ENCODE assay signal across 8 cellular contexts in the genomic region with DNA sequence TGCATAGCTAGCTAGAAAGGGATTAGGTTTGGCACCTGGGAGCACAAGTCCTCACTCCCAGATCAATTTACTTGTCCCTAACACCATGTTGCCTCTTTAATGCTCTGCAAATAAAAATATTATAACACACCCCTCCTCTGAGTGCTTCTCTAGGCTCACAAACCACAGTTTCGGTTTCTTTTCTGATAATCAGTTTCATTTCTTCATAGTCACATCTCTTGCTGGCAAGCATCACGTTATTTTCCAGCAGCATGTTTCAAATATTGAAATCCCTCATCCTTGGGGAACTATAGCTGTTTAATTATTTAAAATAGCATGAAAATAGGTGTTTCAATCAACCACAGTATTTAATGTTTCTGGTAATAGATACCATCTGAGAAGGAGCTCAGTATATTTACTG. TPM values are rescaled to one million over a fixed set of nuclear protein-coding genes. Genes with fewer than 3 reads are reported as not detected.
DNase-seq lines count a peak whose midpoint lies in the region; ATAC-seq lines count a peak whose summit lies in the region.

No MANE protein-coding gene starts in this region.

- peak; percentile 74 for ATAC-seq in HG02852 (IDR thresholded peaks at IDR 0.05; ENCODE audit: unreplicated experiment)
- peak; percentile 30 for ATAC-seq in left ventricle myocardium superior

- peaks cover 4% of the 10 kb centered on the region for H3K9me3 Mint-ChIP-seq in activated naive CD4-positive, alpha-beta T cell treated with anti-CD3 and anti-CD28 coated beads, Interleukin-2, amount 10 ng/mL, durations not matched to agents 7 days and 5 days

- H3K27ac ChIP-seq in caudate nucleus (ENCODE audit: low read depth, low read length), result no peak overlapping the region

- no peak for DNase-seq in activated naive CD4-positive, alpha-beta T cell treated with anti-CD3 and anti-CD28 coated beads, Interleukin-2, amount 10 ng/mL, durations not matched to agents 7 days and 5 days
- no peak for DNase-seq in activated naive CD4-positive, alpha-beta T cell (lab: John Stamatoyannopoulos, UW)
- DNase-seq in NOMO-1 treated with DMSO at 0.1 percent for 48 hours (lab: John Stamatoyannopoulos, UW; ENCODE audit: unreplicated experiment) (peak; percentile 85), left ventricle myocardium superior (no peak), caudate nucleus (lab: John Stamatoyannopoulos, UW) (no peak), retina (no peak), NCI-H1105 (lab: John Stamatoyannopoulos, UW) (no peak)

- no peaks in the 10 kb centered on the region for H3K27me3 Mint-ChIP-seq in activated naive CD4-positive, alpha-beta T cell treated with anti-CD3 and anti-CD28 coated beads, Interleukin-2, amount 10 ng/mL, durations not matched to agents 7 days and 5 days

- intact Hi-C loops in left ventricle myocardium superior (cut with micrococcal nuclease), result no loop called here

- peaks cover 44% of the 10 kb centered on the region for H3K4me1 Mint-ChIP-seq in activated naive CD4-positive, alpha-beta T cell treated with anti-CD3 and anti-CD28 coated beads, Interleukin-2, amount 10 ng/mL, durations not matched to agents 7 days and 5 days

- H3K4me3 Mint-ChIP-seq in activated naive CD4-positive, alpha-beta T cell treated with anti-CD3 and anti-CD28 coated beads, Interleukin-2, amount 10 ng/mL, durations not matched to agents 7 days and 5 days, result peak overlapping the region; percentile 27

- H3K36me3 Mint-ChIP-seq in activated naive CD4-positive, alpha-beta T cell treated with anti-CD3 and anti-CD28 coated beads, Interleukin-2, amount 10 ng/mL, durations not matched to agents 7 days and 5 days, result peaks cover 12% of the 10 kb centered on the region

- H3K27ac Mint-ChIP-seq in activated naive CD4-positive, alpha-beta T cell treated with anti-CD3 and anti-CD28 coated beads, Interleukin-2, amount 10 ng/mL, durations not matched to agents 7 days and 5 days, result peak overlapping the region; percentile 87

- CTCF ChIA-PET in activated naive CD4-positive, alpha-beta T cell treated with anti-CD3 and anti-CD28 coated beads, Interleukin-2, amount 10 ng/mL, durations not matched to agents 7 days and 5 days (lab: Charles Lee), result interaction anchor here (0.9 kb wide), 1 partner anchor 15 kb away, joined by 5 read pairs; no protein-coding TSS in a partner anchor

RNA-seq across cellular contexts. Expression of gene SMCHD1, which starts 13.9 kb away (rescaled TPM):
- 32.2 TPM for total RNA-seq in left ventricle myocardium superior
